8 cellular contexts compared by ENCODE assay signal in the genomic region with DNA sequence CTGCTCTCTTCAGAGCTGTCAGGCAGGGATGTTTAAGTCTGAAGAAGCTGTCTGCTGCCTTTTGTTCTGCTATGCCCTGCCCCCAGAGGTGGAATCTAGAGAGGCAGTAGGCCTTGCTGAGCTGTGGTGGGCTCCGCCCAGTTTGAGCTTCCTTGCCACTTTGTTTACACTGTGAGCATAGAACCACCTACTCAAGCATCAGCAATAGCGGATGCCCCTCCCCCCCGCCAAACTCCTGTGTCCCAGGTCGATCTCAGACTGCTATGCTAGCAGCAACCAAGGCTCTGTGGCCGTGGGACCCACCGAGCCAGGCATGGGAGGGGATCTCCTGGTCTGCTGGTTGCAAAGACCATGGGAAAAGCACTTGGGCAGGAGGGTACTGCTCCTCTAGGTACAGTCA.
A peak's percentile ranks its signal among the peaks of the same experiment; 100 is the strongest.
DNase-seq lines count a peak whose midpoint lies in the region; ATAC-seq and TF ChIP-seq lines count a peak whose summit lies in the region.
"Not testable (repeated sequence)": the region's sequence is repeated elsewhere in the genome, so short reads cannot be mapped to it uniquely, and the experiment has no call there.

No MANE protein-coding gene starts in this region.

- not testable (repeated sequence) for H3K27me3 ChIP-seq in CD4-positive, alpha-beta memory T cell (ENCODE audit: insufficient read depth, low read length)

- peak; percentile 53 to 77 (median 69) for DNase-seq in CD4-positive, alpha-beta memory T cell
- DNase-seq in Jurkat, Clone E6-1 (ENCODE audit: low read depth, low spot score): peak; percentile 52
- DNase-seq in T-helper 22 cell (ENCODE audit: low read depth) (peak; percentile 8), activated T-helper 1 cell treated with Interleukin-2 at 50 U/mL for 16 hours (ENCODE audit: low read depth) (peak; percentile 33), mucosa of descending colon (peak; percentile 12 to 47 (median 31))
- peak; percentile 16 to 27 for DNase-seq in activated CD4-positive, alpha-beta T cell treated with anti-CD3 and anti-CD28 coated beads, Interleukin-2, amount 50 U/mL, for 4 hours
- DNase-seq in effector CD4-positive, alpha-beta T cell: peak; percentile 39
- peak; percentile 3 to 39 for DNase-seq in stimulated activated CD4-positive, alpha-beta T cell treated with anti-CD3 and anti-CD28 coated beads, Interleukin-4, amount 100 ng/mL, for 4 hours

- H3K4me1 ChIP-seq in CD4-positive, alpha-beta memory T cell (ENCODE audit: insufficient read depth, low read length): peaks cover 13% of the 10 kb centered on the region
- not testable (repeated sequence) for H3K4me1 ChIP-seq in mucosa of descending colon (ENCODE audit: low read depth)

- not testable (repeated sequence) for H3K9me3 ChIP-seq in CD4-positive, alpha-beta memory T cell (ENCODE audit: control insufficient read depth in 1 of 2, low read length in 2 of 2); mucosa of descending colon

- CTCF ChIA-PET in CD4-positive, alpha-beta memory T cell (lab: Charles Lee; ENCODE audit: partially characterized antibody): interaction anchor here (1.1 to 2.8 kb wide), 11 partner anchors 11 to 505 kb away, joined by 3 to 28 read pairs (median 3); a partner anchor contains a TSS

- H3K27ac Mint-ChIP-seq in CD4-positive, alpha-beta memory T cell: peak overlapping the region in 6 of 7 donors; percentile 43 to 72 (median 68)

- H3K27me3 Mint-ChIP-seq in CD4-positive, alpha-beta memory T cell: not testable (repeated sequence)

- TF ChIP-seq CTCF in mucosa of descending colon (IDR thresholded peaks at IDR 0.05): not testable (repeated sequence)

- H3K4me3 Mint-ChIP-seq in CD4-positive, alpha-beta memory T cell: peak overlapping the region in 5 of 8 donors; percentile 35 to 46 (median 43)

- H3K36me3 Mint-ChIP-seq in CD4-positive, alpha-beta memory T cell: not testable (repeated sequence)

- not testable (repeated sequence) for H3K27ac ChIP-seq in CD4-positive, alpha-beta memory T cell (ENCODE audit: low read depth, low read length)

- POLR2A ChIA-PET in CD4-positive, alpha-beta memory T cell (lab: Charles Lee; ENCODE audit: partially characterized antibody): interaction anchor here (0.8 to 2.1 kb wide), 4 partner anchors 25 to 331 kb away, joined by 3 to 6 read pairs (median 4); no protein-coding TSS in a partner anchor

- H3K4me3 ChIP-seq in CD4-positive, alpha-beta memory T cell (ENCODE audit: low read length in 2 of 2); Jurkat, Clone E6-1 (ENCODE audit: low read length); mucosa of descending colon: not testable (repeated sequence)

- peaks cover 0 to 27% (median 21%) of the 10 kb centered on the region in 8 donors for H3K9me3 Mint-ChIP-seq in CD4-positive, alpha-beta memory T cell

- not testable (repeated sequence) for H3K36me3 ChIP-seq in CD4-positive, alpha-beta memory T cell (ENCODE audit: insufficient read depth, low read length); mucosa of descending colon (ENCODE audit: low read depth)

- not testable (repeated sequence) for ATAC-seq in mucosa of descending colon

- peaks cover 7 to 20% (median 10%) of the 10 kb centered on the region in 4 donors for H3K4me1 Mint-ChIP-seq in CD4-positive, alpha-beta memory T cell

- intact Hi-C loops in CD4-positive, alpha-beta memory T cell (cut with micrococcal nuclease); mucosa of descending colon (cut with DNase I, micrococcal nuclease): not testable (repeated sequence)

Comparison
In these comparisons a context has a peak if more than half of its experiments do, and no peak if none do; other contexts are left out.
1. DNase-seq: peak in every context shown above with its lines; median percentile 69 in CD4-positive, alpha-beta memory T cell; 52 in Jurkat, Clone E6-1; 39 in effector CD4-positive, alpha-beta T cell; 33 in activated T-helper 1 cell treated with Interleukin-2 at 50 U/mL for 16 hours; 31 in mucosa of descending colon; 22 in activated CD4-positive, alpha-beta T cell treated with anti-CD3 and anti-CD28 coated beads, Interleukin-2, amount 50 U/mL, for 4 hours; 21 in stimulated activated CD4-positive, alpha-beta T cell treated with anti-CD3 and anti-CD28 coated beads, Interleukin-4, amount 100 ng/mL, for 4 hours; 8 in T-helper 22 cell.